Comparison of ENCODE assay signal across 8 cellular contexts in genomic region chr12:34218193-34219045, GRCh38.
DNase-seq lines count a peak whose midpoint lies in the region; ATAC-seq, FAIRE-seq and TF ChIP-seq lines count a peak whose summit lies in the region.

No MANE protein-coding gene starts in this region.

- no peaks in the 10 kb centered on the region for H3K9me3 ChIP-seq in BLaER1 treated with 17β-estradiol and CSF1 and Interleukin-3, amounts not matched to agents 10 nM and 100 nM (replicated peaks in 1 of 11)
- H3K9me3 ChIP-seq in endothelial cell of umbilical vein (replicated peaks; ENCODE audit: control insufficient read depth, insufficient read depth, low read length) = no peaks in the 10 kb centered on the region
- H3K9me3 ChIP-seq in mucosa of descending colon = no peaks in the 10 kb centered on the region

- no TSS peak for BruUV-seq in endothelial cell of umbilical vein (replicated peaks; lab: Mats Ljungman, UMichigan)

- peaks cover 0 to 9% (median 0%) of the 10 kb centered on the region in 10 experiments; a peak in 3 of 20 replicates for H3K4me1 ChIP-seq in BLaER1 treated with 17β-estradiol and CSF1 and Interleukin-3, amounts not matched to agents 10 nM and 100 nM
- no peaks in the 10 kb centered on the region for H3K4me1 ChIP-seq in endothelial cell of umbilical vein (ENCODE audit: control insufficient read depth, extremely low read depth, insufficient read depth, low read length)
- no peaks in the 10 kb centered on the region for H3K4me1 ChIP-seq in mucosa of descending colon (ENCODE audit: low read depth)

- DNase-seq in NCI-H82 (lab: John Stamatoyannopoulos, UW) = peak; percentile 79
- DNase-seq in activated CD8-positive, alpha-beta memory T cell treated with anti-CD3 and anti-CD28 coated beads for 1 hour (ENCODE audit: extremely low read depth in 1 of 2, low read depth in 1 of 2) = peak; percentile 12 to 38
- peak; percentile 55 for DNase-seq in endothelial cell of umbilical vein (ENCODE audit: low read depth, low spot score)
- DNase-seq in mucosa of descending colon = peak in 2 of 3 donors; percentile 33 to 81
- DNase-seq in stimulated activated CD8-positive, alpha-beta memory T cell treated with anti-CD3 and anti-CD28 coated beads, Interleukin-7, amount 100 ng/mL, for 1 hour (ENCODE audit: low read depth in 2 of 2) = peak; percentile 28 to 41

- TF ChIP-seq CTCF in endothelial cell of umbilical vein (IDR thresholded peaks at IDR 0.05; ENCODE audit: extremely low read depth in 1 of 2, insufficient read depth in 1 of 2, low read depth in 1 of 2, low read length in 2 of 2) (peak; percentile 71 to 81), mucosa of descending colon (IDR thresholded peaks at IDR 0.05) (peak; percentile 69)

- dilution Hi-C loops in endothelial cell of umbilical vein (cut with MboI; ENCODE audit: extremely low pct_ligation_motif_present, low sequenced_read_pairs) = no loop called here

- CTCF ChIA-PET in endothelial cell of umbilical vein (lab: Charles Lee) = no interaction called here

- no peaks in the 10 kb centered on the region for H3K79me2 ChIP-seq in endothelial cell of umbilical vein (ENCODE audit: control insufficient read depth, insufficient read depth, low read length)

- H2AFZ ChIP-seq in endothelial cell of umbilical vein (ENCODE audit: low read depth, low read length) = peak overlapping the region; percentile 31

- no peaks in the 10 kb centered on the region for H3K36me3 ChIP-seq in BLaER1 treated with 17β-estradiol and CSF1 and Interleukin-3, amounts not matched to agents 10 nM and 100 nM
- H3K36me3 ChIP-seq in endothelial cell of umbilical vein (ENCODE audit: control insufficient read depth in 2 of 2, extremely low read depth in 1 of 2, insufficient read depth in 2 of 2, low read length in 2 of 2) = no peaks in the 10 kb centered on the region
- H3K36me3 ChIP-seq in mucosa of descending colon (ENCODE audit: low read depth) = no peaks in the 10 kb centered on the region

- H3K4me2 ChIP-seq in BLaER1 treated with 17β-estradiol and CSF1 and Interleukin-3, amounts not matched to agents 10 nM and 100 nM = peak overlapping the region; percentile 56 to 81 (median 70)
- H3K4me2 ChIP-seq in endothelial cell of umbilical vein (ENCODE audit: insufficient read depth, low read length) = no peak overlapping the region

- no peak for TF ChIP-seq POLR2A in endothelial cell of umbilical vein (IDR thresholded peaks at IDR 0.05; ENCODE audit: low read depth, low read length)

- peak; percentile 70 for FAIRE-seq in endothelial cell of umbilical vein (lab: Jason Lieb, UNC)

- H3K9me1 ChIP-seq in endothelial cell of umbilical vein (replicated peaks; ENCODE audit: control insufficient read depth, extremely low read depth, insufficient read depth, low read length) = no peaks in the 10 kb centered on the region

- POLR2A ChIA-PET in endothelial cell of umbilical vein (lab: Charles Lee) = no interaction called here

- peak overlapping the region; percentile 30 to 65 (median 46); a peak in 16 of 20 replicates for H3K4me3 ChIP-seq in BLaER1 treated with 17β-estradiol and CSF1 and Interleukin-3, amounts not matched to agents 10 nM and 100 nM
- H3K4me3 ChIP-seq in endothelial cell of umbilical vein (replicated peaks in 1 of 3; ENCODE audit: insufficient read depth in 1 of 3, low read depth in 1 of 3, low read length in 3 of 3) (peak overlapping the region in 1 of 3 experiments; percentile 2), mucosa of descending colon (no peak overlapping the region)

- peak overlapping the region in 10 of 11 experiments; percentile 14 to 59 (median 44); a peak in 13 of 22 replicates for H3K9ac ChIP-seq in BLaER1 treated with 17β-estradiol and CSF1 and Interleukin-3, amounts not matched to agents 10 nM and 100 nM
- H3K9ac ChIP-seq in endothelial cell of umbilical vein (replicated peaks; ENCODE audit: extremely low read depth, insufficient read depth, low read length) = no peak overlapping the region

- intact Hi-C loops in endothelial cell of umbilical vein (cut with micrococcal nuclease) = loop anchor here (1.0 kb wide), 1 partner anchor 95 kb away; no protein-coding TSS in a partner anchor
- intact Hi-C loops in mucosa of descending colon (cut with DNase I, micrococcal nuclease) = no loop called here

- H3K27me3 ChIP-seq in BLaER1 treated with 17β-estradiol and CSF1 and Interleukin-3, amounts not matched to agents 10 nM and 100 nM = no peaks in the 10 kb centered on the region
- no peaks in the 10 kb centered on the region for H3K27me3 ChIP-seq in endothelial cell of umbilical vein (ENCODE audit: control insufficient read depth in 2 of 2, insufficient read depth in 2 of 2, low read length in 2 of 2)

- no peaks in the 10 kb centered on the region for H4K20me1 ChIP-seq in BLaER1 treated with 17β-estradiol and CSF1 and Interleukin-3, amounts not matched to agents 10 nM and 100 nM
- no peaks in the 10 kb centered on the region for H4K20me1 ChIP-seq in endothelial cell of umbilical vein (replicated peaks; ENCODE audit: control insufficient read depth, extremely low read depth, insufficient read depth, low read length)

- peak; percentile 93 for ATAC-seq in GM19351 (IDR thresholded peaks at IDR 0.05; ENCODE audit: unreplicated experiment)
- ATAC-seq in HG03469 (IDR thresholded peaks at IDR 0.05; ENCODE audit: unreplicated experiment) = peak; percentile 87
- ATAC-seq in mucosa of descending colon = peak; percentile 74

- no peak overlapping the region for H3K27ac ChIP-seq in BLaER1 treated with 17β-estradiol and CSF1 and Interleukin-3, amounts not matched to agents 10 nM and 100 nM
- no peak overlapping the region for H3K27ac ChIP-seq in endothelial cell of umbilical vein (ENCODE audit: insufficient read depth, low read depth, low read length)

TF ChIP-seq in endothelial cell of umbilical vein, 7 proteins besides CTCF, POLR2A, EP300 and RAD21:
- TF ChIP-seq GATA2 (IDR thresholded peaks at IDR 0.05; ENCODE audit: insufficient read depth, insufficient read length, low read depth, low read length) (no peak), EZH2 (IDR thresholded peaks at IDR 0.05; ENCODE audit: borderline replicate concordance, low read depth, low read length, severe bottlenecking) (no peak), POLR2AphosphoS5 (IDR thresholded peaks at IDR 0.05; ENCODE audit: insufficient read depth, low read depth, low read length) (no peak), MYC (IDR thresholded peaks at IDR 0.05; ENCODE audit: low read depth, low read length) (no peak), MAX (IDR thresholded peaks at IDR 0.05; ENCODE audit: insufficient read depth, insufficient read length) (no peak), FOS (IDR thresholded peaks at IDR 0.05; ENCODE audit: borderline replicate concordance, insufficient read depth, low read length) (no peak), JUN (IDR thresholded peaks at IDR 0.05; ENCODE audit: borderline replicate concordance, insufficient read depth, insufficient read length, low read depth) (no peak)

Comparison
In these comparisons a context has a peak if more than half of its experiments do, and no peak if none do; other contexts are left out.
1. DNase-seq: peak in every context shown above with its lines; median percentile 79 in NCI-H82; 57 in mucosa of descending colon; 55 in endothelial cell of umbilical vein; 34 in stimulated activated CD8-positive, alpha-beta memory T cell treated with anti-CD3 and anti-CD28 coated beads, Interleukin-7, amount 100 ng/mL, for 1 hour; 25 in activated CD8-positive, alpha-beta memory T cell treated with anti-CD3 and anti-CD28 coated beads for 1 hour.